In the genomic region with DNA sequence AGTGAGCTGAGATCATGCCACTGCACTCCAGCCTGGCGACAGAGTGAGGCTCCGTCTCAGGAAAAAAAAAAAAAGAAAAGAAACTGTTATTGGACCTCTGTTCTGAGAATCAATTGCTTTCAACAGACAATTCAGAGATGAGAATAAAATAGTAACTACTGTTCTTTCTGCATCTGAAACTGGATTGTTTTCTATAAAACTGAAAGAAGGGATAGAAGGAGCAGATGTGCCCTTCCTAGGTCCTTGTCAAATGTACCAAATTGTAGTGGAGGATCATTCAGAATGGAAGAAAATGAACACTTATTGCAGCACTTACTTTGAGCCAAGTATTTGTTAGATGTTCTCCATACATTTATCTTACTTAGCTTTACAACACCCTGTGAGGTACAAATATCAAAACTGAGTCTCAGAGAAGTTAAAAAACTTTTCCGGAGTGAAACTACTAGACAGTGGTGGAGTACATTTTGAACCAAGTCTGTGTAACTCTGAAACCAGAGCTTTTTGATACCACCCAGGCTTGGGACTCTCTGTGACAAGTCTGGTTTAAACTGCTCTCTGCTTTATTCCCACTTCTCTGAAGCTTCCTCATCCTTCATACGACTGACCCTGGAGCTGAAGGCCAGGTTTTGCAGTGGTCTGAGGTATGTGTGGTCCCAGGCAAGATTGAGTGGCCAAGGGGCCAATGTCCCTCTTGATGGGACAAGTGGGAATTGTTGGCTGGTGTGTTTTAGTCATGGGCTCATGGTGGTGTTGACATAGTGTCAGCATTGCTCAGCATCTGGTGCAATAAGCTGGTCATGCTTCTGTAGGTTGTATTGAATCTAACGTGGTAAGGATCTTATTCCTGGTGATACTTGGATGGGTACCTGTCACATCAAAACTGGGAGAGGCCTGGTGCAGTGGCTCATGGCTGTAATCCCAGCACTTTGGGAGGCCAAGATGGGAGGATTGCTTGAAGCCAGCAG, we compare ENCODE assay signal across 17 cellular contexts. TPM values are rescaled to one million over a fixed set of nuclear protein-coding genes. Genes with fewer than 3 reads are reported as not detected.
DNase-seq lines count a peak whose midpoint lies in the region; ATAC-seq lines count a peak whose summit lies in the region.
"Had no signal": no experiment of that assay in that cellular context is flagged by ENCODE, and none has a peak within 500 bp of the region (broad histone marks: within the 10 kb centered on the region; RNA-seq: fewer than 3 reads in every experiment).

No MANE protein-coding gene starts in this region.

- H3K36me3 Mint-ChIP-seq in activated CD8-positive, alpha-beta memory T cell treated with anti-CD3 and anti-CD28 coated beads, Interleukin-2, amount 10 ng/mL, durations not matched to agents 7 days and 5 days: no peaks in the 10 kb centered on the region
- H3K36me3 Mint-ChIP-seq in T-helper 2 cell treated with Interferon-gamma antibody and Interleukin-4, amounts not matched to agents 5 μg/mL and 100 μg/mL, for 36 hours (ENCODE audit: low read depth): no peaks in the 10 kb centered on the region

- no peaks in the 10 kb centered on the region for H3K9me3 Mint-ChIP-seq in activated CD8-positive, alpha-beta memory T cell treated with anti-CD3 and anti-CD28 coated beads, Interleukin-2, amount 10 ng/mL, durations not matched to agents 7 days and 5 days (ENCODE audit: low read depth)
- no peaks in the 10 kb centered on the region for H3K9me3 Mint-ChIP-seq in T-helper 2 cell treated with Interferon-gamma antibody and Interleukin-4, amounts not matched to agents 5 μg/mL and 100 μg/mL, for 36 hours
- H3K9me3 Mint-ChIP-seq: H9 had no signal

- DNase-seq in activated CD8-positive, alpha-beta memory T cell treated with anti-CD3 and anti-CD28 coated beads, Interleukin-2, amount 10 ng/mL, durations not matched to agents 7 days and 5 days: no peak
- DNase-seq in activated CD8-positive, alpha-beta memory T cell treated with anti-CD3 and anti-CD28 coated beads, Interleukin-2, amount 50 U/mL, for 48 hours: no peak
- DNase-seq in T-helper 2 cell treated with Interferon-gamma antibody and Interleukin-4, amounts not matched to agents 5 μg/mL and 100 μg/mL, for 36 hours (ENCODE audit: low spot score): no peak
- peak; percentile 16 for DNase-seq in posterior vena cava (ENCODE audit: low spot score)
- no peak for DNase-seq in NCI-H526 (lab: John Stamatoyannopoulos, UW)
- no peak for DNase-seq in SKM-1 treated with dmso at 0.1 percent for 144 hours (lab: John Stamatoyannopoulos, UW; ENCODE audit: unreplicated experiment)
- DNase-seq in stimulated activated naive CD4-positive, alpha-beta T cell (lab: John Stamatoyannopoulos, UW): no peak
- DNase-seq: activated gamma-delta T cell, anterior cingulate cortex, gastrocnemius medialis, left ventricle myocardium superior, psoas muscle, stomach, T-helper 17 cell, uterus had no signal

- H3K4me1 Mint-ChIP-seq in activated CD8-positive, alpha-beta memory T cell treated with anti-CD3 and anti-CD28 coated beads, Interleukin-2, amount 10 ng/mL, durations not matched to agents 7 days and 5 days: peaks cover 7% of the 10 kb centered on the region
- H3K4me1 Mint-ChIP-seq in T-helper 2 cell treated with Interferon-gamma antibody and Interleukin-4, amounts not matched to agents 5 μg/mL and 100 μg/mL, for 36 hours (ENCODE audit: low read depth): no peaks in the 10 kb centered on the region

- intact Hi-C loops in posterior vena cava (cut with DNase I): no loop called here

- H3K27me3 Mint-ChIP-seq in activated CD8-positive, alpha-beta memory T cell treated with anti-CD3 and anti-CD28 coated beads, Interleukin-2, amount 10 ng/mL, durations not matched to agents 7 days and 5 days: peaks cover 11% of the 10 kb centered on the region
- peaks cover 8% of the 10 kb centered on the region for H3K27me3 Mint-ChIP-seq in T-helper 2 cell treated with Interferon-gamma antibody and Interleukin-4, amounts not matched to agents 5 μg/mL and 100 μg/mL, for 36 hours (ENCODE audit: low read depth)

- H3K27ac Mint-ChIP-seq in activated CD8-positive, alpha-beta memory T cell treated with anti-CD3 and anti-CD28 coated beads, Interleukin-2, amount 10 ng/mL, durations not matched to agents 7 days and 5 days: peak overlapping the region; percentile 44
- H3K27ac Mint-ChIP-seq in T-helper 2 cell treated with Interferon-gamma antibody and Interleukin-4, amounts not matched to agents 5 μg/mL and 100 μg/mL, for 36 hours: peak overlapping the region; percentile 33
- H3K27ac Mint-ChIP-seq: H9, T-helper 17 cell had no signal

- no peak for ATAC-seq in activated CD8-positive, alpha-beta memory T cell treated with anti-CD3 and anti-CD28 coated beads, Interleukin-2, amount 10 ng/mL, durations not matched to agents 7 days and 5 days
- ATAC-seq in GM21717 (IDR thresholded peaks at IDR 0.05; ENCODE audit: unreplicated experiment): peak; percentile 64
- ATAC-seq: gastrocnemius medialis, left ventricle myocardium superior, psoas muscle, T-helper 17 cell had no signal

- no peak overlapping the region for H3K4me3 Mint-ChIP-seq in activated CD8-positive, alpha-beta memory T cell treated with anti-CD3 and anti-CD28 coated beads, Interleukin-2, amount 10 ng/mL, durations not matched to agents 7 days and 5 days
- H3K4me3 Mint-ChIP-seq in T-helper 2 cell treated with Interferon-gamma antibody and Interleukin-4, amounts not matched to agents 5 μg/mL and 100 μg/mL, for 36 hours: no peak overlapping the region
- H3K4me3 Mint-ChIP-seq: H9, T-helper 17 cell had no signal

- CTCF ChIA-PET in activated CD8-positive, alpha-beta memory T cell treated with anti-CD3 and anti-CD28 coated beads, Interleukin-2, amount 10 ng/mL, durations not matched to agents 7 days and 5 days (lab: Charles Lee): interaction anchor here (0.6 to 1.2 kb wide), 4 partner anchors 46 to 216 kb away, joined by 3 read pairs; partner anchors contain the start of gene SREBF2

RNA-seq across cellular contexts. Expression of gene CCDC134, which starts 48.2 kb away (rescaled TPM):
- 10 to 100 TPM; 25.3 to 27.9 TPM for total RNA-seq in activated CD8-positive, alpha-beta memory T cell treated with anti-CD3 and anti-CD28 coated beads, Interleukin-2, amount 10 ng/mL, durations not matched to agents 7 days and 5 days
- total RNA-seq in posterior vena cava: 1 to 10 TPM; 5.1 to 5.7 TPM

RNA-seq across cellular contexts. Expression of gene MEI1, which starts 53.0 kb away (rescaled TPM):
- total RNA-seq in activated CD8-positive, alpha-beta memory T cell treated with anti-CD3 and anti-CD28 coated beads, Interleukin-2, amount 10 ng/mL, durations not matched to agents 7 days and 5 days: 10 to 100 TPM; 37.3 to 45.9 TPM
- 1 to 10 TPM; 1.4 to 4.3 TPM for total RNA-seq in posterior vena cava

Comparison
In these comparisons a context has a peak if more than half of its experiments do, and no peak if none do; other contexts are left out.
1. RNA of gene MEI1, which starts 53.0 kb away (total RNA-seq): 37.3 to 45.9 TPM in activated CD8-positive, alpha-beta memory T cell treated with anti-CD3 and anti-CD28 coated beads, Interleukin-2, amount 10 ng/mL, durations not matched to agents 7 days and 5 days; 1.4 to 4.3 TPM in posterior vena cava; every median in the first group is over 4 times any median in the second.